In the genomic region with DNA sequence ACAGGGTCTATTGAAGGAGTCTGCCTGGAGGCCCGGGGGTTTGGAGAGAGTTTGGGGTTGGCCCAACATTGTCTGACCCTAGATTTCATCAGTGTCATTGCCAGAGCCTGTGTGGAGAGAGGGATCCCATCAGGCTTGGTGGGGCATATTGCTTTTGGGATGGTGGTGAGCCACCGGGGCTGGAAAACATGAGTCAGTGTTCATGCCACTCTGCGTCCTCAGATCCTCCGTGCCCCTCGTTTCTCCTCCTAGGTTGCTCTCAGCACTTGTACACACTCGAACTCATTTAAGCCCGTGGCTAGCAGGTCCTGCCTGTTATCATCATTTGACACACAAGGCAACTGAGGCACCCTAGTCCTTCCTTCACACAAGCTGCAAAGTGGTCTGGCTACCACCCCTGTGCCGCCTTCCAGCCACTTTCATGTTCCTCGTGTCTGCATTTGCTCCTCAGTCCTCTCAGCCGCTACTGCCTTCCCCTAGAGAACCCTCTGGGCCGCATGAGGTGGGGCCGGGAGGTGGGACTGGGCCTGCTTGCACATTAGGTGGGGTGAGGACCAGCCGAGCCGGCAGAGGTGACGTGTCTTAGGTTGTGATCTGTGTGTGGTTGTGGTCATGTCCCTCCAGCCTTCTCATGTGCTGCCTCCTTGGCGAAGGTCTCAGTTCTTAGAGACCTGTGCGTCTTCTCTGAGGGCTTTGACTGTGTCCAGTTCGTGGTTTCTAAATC, we compare ENCODE assay signal across 1 cellular context.
TF ChIP-seq lines count a peak whose summit lies in the region.

No MANE protein-coding gene starts in this region.

TF ChIP-seq in IMR-90, 13 proteins besides CTCF, POLR2A, EP300 and RAD21:
- TF ChIP-seq CHD1 (IDR thresholded peaks at IDR 0.05; ENCODE audit: low read depth, low read length) (no peak), FOS (IDR thresholded peaks at IDR 0.05; ENCODE audit: low read depth, low read length) (no peak), MXI1 (IDR thresholded peaks at IDR 0.05; ENCODE audit: borderline replicate concordance, low read depth, low read length) (no peak), MAZ (IDR thresholded peaks at IDR 0.05; ENCODE audit: borderline replicate concordance, low read depth, low read length) (no peak), RFX5 (IDR thresholded peaks at IDR 0.05; ENCODE audit: low read depth, low read length) (no peak), NFE2L2 (IDR thresholded peaks at IDR 0.05; ENCODE audit: low read depth, low read length) (no peak), BHLHE40 (IDR thresholded peaks at IDR 0.05; ENCODE audit: low read depth, low read length) (no peak), CEBPB (IDR thresholded peaks at IDR 0.05; ENCODE audit: low read depth, low read length) (no peak), MAFK (IDR thresholded peaks at IDR 0.05; ENCODE audit: low read depth, low read length) (no peak), RCOR1 (IDR thresholded peaks at IDR 0.05; ENCODE audit: insufficient replicate concordance, low read length) (no peak), SMC3 (IDR thresholded peaks at IDR 0.05; ENCODE audit: low read depth, low read length) (no peak)
- TF ChIP-seq, protein P1, sequence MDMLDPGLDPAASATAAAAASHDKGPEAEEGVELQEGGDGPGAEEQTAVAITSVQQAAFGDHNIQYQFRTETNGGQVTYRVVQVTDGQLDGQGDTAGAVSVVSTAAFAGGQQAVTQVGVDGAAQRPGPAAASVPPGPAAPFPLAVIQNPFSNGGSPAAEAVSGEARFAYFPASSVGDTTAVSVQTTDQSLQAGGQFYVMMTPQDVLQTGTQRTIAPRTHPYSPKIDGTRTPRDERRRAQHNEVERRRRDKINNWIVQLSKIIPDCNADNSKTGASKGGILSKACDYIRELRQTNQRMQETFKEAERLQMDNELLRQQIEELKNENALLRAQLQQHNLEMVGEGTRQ (IDR thresholded peaks at IDR 0.05; ENCODE audit: low read depth, low read length), result no peak
- TF ChIP-seq, protein P2, sequence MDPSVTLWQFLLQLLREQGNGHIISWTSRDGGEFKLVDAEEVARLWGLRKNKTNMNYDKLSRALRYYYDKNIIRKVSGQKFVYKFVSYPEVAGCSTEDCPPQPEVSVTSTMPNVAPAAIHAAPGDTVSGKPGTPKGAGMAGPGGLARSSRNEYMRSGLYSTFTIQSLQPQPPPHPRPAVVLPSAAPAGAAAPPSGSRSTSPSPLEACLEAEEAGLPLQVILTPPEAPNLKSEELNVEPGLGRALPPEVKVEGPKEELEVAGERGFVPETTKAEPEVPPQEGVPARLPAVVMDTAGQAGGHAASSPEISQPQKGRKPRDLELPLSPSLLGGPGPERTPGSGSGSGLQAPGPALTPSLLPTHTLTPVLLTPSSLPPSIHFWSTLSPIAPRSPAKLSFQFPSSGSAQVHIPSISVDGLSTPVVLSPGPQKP (IDR thresholded peaks at IDR 0.05; ENCODE audit: borderline replicate concordance, low read depth, low read length), result no peak
